ENCODE assay signal across 29 cellular contexts in the genomic region with DNA sequence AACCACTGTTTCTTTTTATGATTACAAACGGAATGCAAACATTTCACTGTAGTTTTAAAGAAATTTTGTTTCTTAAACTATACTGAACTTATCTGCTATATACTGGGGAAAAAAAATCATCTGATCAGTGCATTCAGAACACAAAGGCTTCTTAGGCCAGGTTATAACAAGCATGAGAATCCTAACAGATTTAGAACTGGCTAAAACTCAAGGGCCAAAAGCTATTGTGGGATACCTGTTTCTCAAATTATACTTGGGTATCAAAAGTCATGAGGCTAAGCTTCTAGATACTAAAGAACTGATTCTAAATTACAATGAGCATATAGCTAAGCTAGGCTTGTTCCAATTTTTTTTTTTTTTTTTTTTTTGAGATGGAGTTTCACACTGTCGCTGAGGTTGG. TPM values are rescaled to one million over a fixed set of nuclear protein-coding genes. Genes with fewer than 3 reads are reported as not detected.
DNase-seq lines count a peak whose midpoint lies in the region; ATAC-seq, FAIRE-seq and TF ChIP-seq lines count a peak whose summit lies in the region.
"Had no signal": no experiment of that assay in that cellular context is flagged by ENCODE, and none has a peak within 500 bp of the region (broad histone marks: within the 10 kb centered on the region; RNA-seq: fewer than 3 reads in every experiment).

No MANE protein-coding gene starts in this region.

- H3K36me3 Mint-ChIP-seq in activated T-cell treated with anti-CD3 and anti-CD28 coated beads, Interleukin-2, amount 50 U/mL, for 24 hours (ENCODE audit: low read depth) = peaks cover 91% of the 10 kb centered on the region
- peaks cover 44% of the 10 kb centered on the region for H3K36me3 Mint-ChIP-seq in activated T-cell treated with anti-CD3 and anti-CD28 coated beads, Interleukin-2, amount 50 U/mL, for 4 hours (ENCODE audit: insufficient read depth)
- H3K36me3 Mint-ChIP-seq in stimulated activated naive CD8-positive, alpha-beta T cell treated with anti-CD3 and anti-CD28 coated beads, Interleukin-15, Interleukin-2, amounts not matched to agents 100 ng/mL and 50 ng/mL, for 24 hours (ENCODE audit: low read depth) = peaks cover 69% of the 10 kb centered on the region
- peaks cover 35% of the 10 kb centered on the region for H3K36me3 Mint-ChIP-seq in neural progenitor cell

- no peak for ATAC-seq in activated T-cell treated with anti-CD3 and anti-CD28 coated beads, Interleukin-2, amount 50 U/mL, for 4 hours
- ATAC-seq in stimulated activated naive CD8-positive, alpha-beta T cell treated with anti-CD3 and anti-CD28 coated beads, Interleukin-15, Interleukin-2, amounts not matched to agents 100 U/mL and 50 U/mL, for 24 hours = no peak
- ATAC-seq in pancreas (peak in 3 of 4 donors; percentile 29 to 58 (median 53)), GM21737 (IDR thresholded peaks at IDR 0.05; ENCODE audit: unreplicated experiment) (no peak)

- H3K36me3 ChIP-seq in pancreas = peaks cover 0 to 35% (median 20%) of the 10 kb centered on the region in 3 donors
- peaks cover 22% of the 10 kb centered on the region for H3K36me3 ChIP-seq in neural progenitor cell

- H3K27ac ChIP-seq in pancreas = no peak overlapping the region
- no peak overlapping the region for H3K27ac ChIP-seq in neural progenitor cell

- no peaks in the 10 kb centered on the region for H3K27me3 Mint-ChIP-seq in activated T-cell treated with anti-CD3 and anti-CD28 coated beads, Interleukin-2, amount 50 U/mL, for 24 hours
- no peaks in the 10 kb centered on the region for H3K27me3 Mint-ChIP-seq in activated T-cell treated with anti-CD3 and anti-CD28 coated beads, Interleukin-2, amount 50 U/mL, for 4 hours (ENCODE audit: low read depth)
- H3K27me3 Mint-ChIP-seq in stimulated activated naive CD8-positive, alpha-beta T cell treated with anti-CD3 and anti-CD28 coated beads, Interleukin-15, Interleukin-2, amounts not matched to agents 100 ng/mL and 50 ng/mL, for 24 hours = no peaks in the 10 kb centered on the region
- no peaks in the 10 kb centered on the region for H3K27me3 Mint-ChIP-seq in neural progenitor cell (ENCODE audit: insufficient read depth, low read depth)

- no peaks in the 10 kb centered on the region for H3K9me3 Mint-ChIP-seq in activated T-cell treated with anti-CD3 and anti-CD28 coated beads, Interleukin-2, amount 50 U/mL, for 24 hours
- no peaks in the 10 kb centered on the region for H3K9me3 Mint-ChIP-seq in activated T-cell treated with anti-CD3 and anti-CD28 coated beads, Interleukin-2, amount 50 U/mL, for 4 hours
- H3K9me3 Mint-ChIP-seq in stimulated activated naive CD8-positive, alpha-beta T cell treated with anti-CD3 and anti-CD28 coated beads, Interleukin-15, Interleukin-2, amounts not matched to agents 100 ng/mL and 50 ng/mL, for 24 hours = no peaks in the 10 kb centered on the region
- H3K9me3 Mint-ChIP-seq in neural progenitor cell = no peaks in the 10 kb centered on the region
- H3K9me3 Mint-ChIP-seq: CD14-positive monocyte had no signal

- 41 to 57% methylated on average over 2 of the region's 2 CpGs for WGBS in pancreas, 2 donors

- no peak for DNase-seq in activated T-cell treated with anti-CD3 and anti-CD28 coated beads, Interleukin-2, amount 50 U/mL, for 24 hours
- no peak for DNase-seq in activated T-cell treated with anti-CD3 and anti-CD28 coated beads, Interleukin-2, amount 50 U/mL, for 4 hours
- DNase-seq in stimulated activated naive CD8-positive, alpha-beta T cell treated with anti-CD3 and anti-CD28 coated beads, Interleukin-15, Interleukin-2, amounts not matched to agents 100 U/mL and 50 U/mL, for 24 hours = no peak
- DNase-seq in pancreas (no peak), neural progenitor cell (ENCODE audit: low spot score) (no peak), NCI-H2081 treated with DMSO at 0.1 percent for 48 hours (lab: John Stamatoyannopoulos, UW) (no peak)
- DNase-seq: 8988T, ACHN, BE2C, DMS153, DND-41, Kasumi-1, MV-4-11, NCI-H1105, NCI-H146, NCI-H1930, NCI-H446, NCI-H524 treated with DMSO at 0.1 percent for 48 hours, NCI-H774 had no signal

- H3K27ac Mint-ChIP-seq in activated T-cell treated with anti-CD3 and anti-CD28 coated beads, Interleukin-2, amount 50 U/mL, for 24 hours = peak overlapping the region; percentile 6
- H3K27ac Mint-ChIP-seq in stimulated activated naive CD8-positive, alpha-beta T cell treated with anti-CD3 and anti-CD28 coated beads, Interleukin-15, Interleukin-2, amounts not matched to agents 100 ng/mL and 50 ng/mL, for 24 hours = peak overlapping the region; percentile 16
- no peak overlapping the region for H3K27ac Mint-ChIP-seq in neural progenitor cell

- H3K4me1 ChIP-seq in pancreas (peaks cover 0 to 4% (median 0%) of the 10 kb centered on the region in 3 donors), neural progenitor cell (no peaks in the 10 kb centered on the region)
- H3K4me1 ChIP-seq: BE2C had no signal

- H3K4me3 ChIP-seq in pancreas = no peak overlapping the region
- no peak overlapping the region for H3K4me3 ChIP-seq in neural progenitor cell
- H3K4me3 ChIP-seq: K562 had no signal

- intact Hi-C loops in pancreas (cut with DNase I) = no loop called here

- no peak for TF ChIP-seq CTCF in pancreas (IDR thresholded peaks at IDR 0.05)
- TF ChIP-seq CTCF in neural progenitor cell (IDR thresholded peaks at IDR 0.05) = no peak

- no peaks in the 10 kb centered on the region for H4K20me1 ChIP-seq in neural progenitor cell (ENCODE audit: low read depth)

- FAIRE-seq in pancreas (lab: Jason Lieb, UNC) = no peak
- FAIRE-seq: GM12892, GM19239, H54, HTR-8/SVneo, K562, RCC 7860 had no signal

- no peak overlapping the region for H3K4me3 Mint-ChIP-seq in activated T-cell treated with anti-CD3 and anti-CD28 coated beads, Interleukin-2, amount 50 U/mL, for 24 hours
- H3K4me3 Mint-ChIP-seq in activated T-cell treated with anti-CD3 and anti-CD28 coated beads, Interleukin-2, amount 50 U/mL, for 4 hours = no peak overlapping the region
- H3K4me3 Mint-ChIP-seq in stimulated activated naive CD8-positive, alpha-beta T cell treated with anti-CD3 and anti-CD28 coated beads, Interleukin-15, Interleukin-2, amounts not matched to agents 100 ng/mL and 50 ng/mL, for 24 hours = no peak overlapping the region
- H3K4me3 Mint-ChIP-seq in neural progenitor cell = no peak overlapping the region
- H3K4me3 Mint-ChIP-seq: CD14-positive monocyte had no signal

- H3K27me3 ChIP-seq in pancreas = no peaks in the 10 kb centered on the region
- no peaks in the 10 kb centered on the region for H3K27me3 ChIP-seq in neural progenitor cell
- H3K27me3 ChIP-seq: BE2C had no signal

- no peaks in the 10 kb centered on the region for H3K79me2 ChIP-seq in neural progenitor cell (ENCODE audit: low read depth)

- H3K4me2 ChIP-seq in neural progenitor cell = no peak overlapping the region

- no peaks in the 10 kb centered on the region for H3K9me3 ChIP-seq in pancreas
- no peaks in the 10 kb centered on the region for H3K9me3 ChIP-seq in neural progenitor cell (ENCODE audit: low read depth)
- H3K9me3 ChIP-seq: BE2C had no signal

- peaks cover 6% of the 10 kb centered on the region for H3F3A ChIP-seq in neural progenitor cell (ENCODE audit: low read depth)

- no peaks in the 10 kb centered on the region for H3K4me1 Mint-ChIP-seq in activated T-cell treated with anti-CD3 and anti-CD28 coated beads, Interleukin-2, amount 50 U/mL, for 24 hours (ENCODE audit: low read depth)
- H3K4me1 Mint-ChIP-seq in activated T-cell treated with anti-CD3 and anti-CD28 coated beads, Interleukin-2, amount 50 U/mL, for 4 hours (ENCODE audit: low read depth) = no peaks in the 10 kb centered on the region
- H3K4me1 Mint-ChIP-seq in stimulated activated naive CD8-positive, alpha-beta T cell treated with anti-CD3 and anti-CD28 coated beads, Interleukin-15, Interleukin-2, amounts not matched to agents 100 ng/mL and 50 ng/mL, for 24 hours (ENCODE audit: low read depth) = no peaks in the 10 kb centered on the region
- H3K4me1 Mint-ChIP-seq in neural progenitor cell = no peaks in the 10 kb centered on the region
- H3K4me1 Mint-ChIP-seq: CD14-positive monocyte had no signal

- H3K9ac ChIP-seq in neural progenitor cell = no peak overlapping the region

- no peak overlapping the region for H2AFZ ChIP-seq in neural progenitor cell (replicated peaks)

RNA-seq across cellular contexts. Expression of gene CHRNA10, which starts 29.7 kb away (rescaled TPM):
- total RNA-seq in activated T-cell treated with anti-CD3 and anti-CD28 coated beads, Interleukin-2, amount 50 U/mL, for 4 hours = 1 to 10 TPM; 1.1 to 1.7 (median 1.2) TPM
- total RNA-seq in pancreas = under 1 TPM; 0.35 to 0.70 (median 0.49) TPM
- polyA plus RNA-seq in pancreas = 1 to 10 TPM; 1.8 to 3.1 TPM
- total RNA-seq in neural progenitor cell (ENCODE audit: low replicate concordance) = 0.21 and 0.62 TPM in 2 replicates
- polyA plus RNA-seq: CD14-positive monocyte had no signal

RNA-seq across cellular contexts. Expression of gene ART1, which starts 56.0 kb away (rescaled TPM):
- not detected for total RNA-seq in activated T-cell treated with anti-CD3 and anti-CD28 coated beads, Interleukin-2, amount 50 U/mL, for 4 hours
- total RNA-seq in pancreas = not detected
- polyA plus RNA-seq in pancreas = not detected
- not detected in 2 replicates for total RNA-seq in neural progenitor cell (ENCODE audit: low replicate concordance)
- total RNA-seq: K562, M059J had no signal
- polyA plus RNA-seq: CD14-positive monocyte, K562 had no signal

RNA-seq across cellular contexts. Expression of gene ART5, which starts 59.1 kb away (rescaled TPM):
- total RNA-seq in activated T-cell treated with anti-CD3 and anti-CD28 coated beads, Interleukin-2, amount 50 U/mL, for 4 hours = not detected
- under 1 TPM in 4 of 6 donors, not detected in 2; 0.14 to 0.51 (median 0.23) TPM for total RNA-seq in pancreas
- polyA plus RNA-seq in pancreas = under 1 TPM; 0.11 to 0.26 TPM
- total RNA-seq in neural progenitor cell (ENCODE audit: low replicate concordance) = 8.5 and 12.0 TPM in 2 replicates
- total RNA-seq: M059J had no signal
- polyA plus RNA-seq: CD14-positive monocyte had no signal

Comparison
In these comparisons a context has a peak if more than half of its experiments do, and no peak if none do; other contexts are left out.
1. ATAC-seq: peak in pancreas (3 of 4); none in activated T-cell treated with anti-CD3 and anti-CD28 coated beads, Interleukin-2, amount 50 U/mL, for 4 hours (0 of 2), stimulated activated naive CD8-positive, alpha-beta T cell treated with anti-CD3 and anti-CD28 coated beads, Interleukin-15, Interleukin-2, amounts not matched to agents 100 U/mL and 50 U/mL, for 24 hours (single experiment) and GM21737 (single experiment).